In the genomic region with DNA sequence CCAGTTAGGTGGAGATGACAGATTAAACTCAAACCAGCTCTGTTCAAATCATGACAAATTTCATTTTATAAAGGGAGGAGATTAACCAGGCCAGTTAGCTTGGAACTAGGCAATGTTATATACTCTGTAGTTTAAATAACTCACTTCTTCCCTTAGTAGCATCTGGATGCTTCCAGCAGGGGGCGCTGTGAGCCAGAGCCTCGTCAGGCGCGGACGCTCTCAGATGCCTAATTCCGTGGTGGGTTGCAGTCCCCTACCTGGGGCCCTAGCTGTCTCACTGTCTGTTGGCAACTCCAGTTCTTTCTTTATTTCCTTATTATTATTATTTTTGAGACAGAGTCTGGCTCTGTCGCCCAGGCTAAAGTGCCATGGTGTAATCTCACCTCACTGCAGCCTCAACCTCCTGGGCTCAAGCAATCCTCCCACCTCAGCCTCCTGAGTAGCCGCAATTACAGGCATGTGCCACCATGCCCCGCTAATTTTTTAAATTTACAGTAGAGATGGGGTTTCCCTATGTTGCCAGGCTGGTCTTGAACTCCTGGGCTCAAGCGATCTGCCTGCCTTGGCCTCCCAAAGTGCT, we compare ENCODE assay signal across 7 cellular contexts. TPM values are rescaled to one million over a fixed set of nuclear protein-coding genes. Genes with fewer than 3 reads are reported as not detected.
DNase-seq lines count a peak whose midpoint lies in the region; ATAC-seq and TF ChIP-seq lines count a peak whose summit lies in the region.

No MANE protein-coding gene starts in this region.

- dilution Hi-C loops in mammary epithelial cell (cut with HindIII; ENCODE audit: low sequenced_read_pairs) = no loop called here

- no peaks in the 10 kb centered on the region for H3K4me1 Mint-ChIP-seq in activated B cell treated with CpG ODN at 0.5 μM for 24 hours

- H3K27me3 Mint-ChIP-seq in activated B cell treated with CpG ODN at 0.5 μM for 24 hours = peaks cover 2% of the 10 kb centered on the region

- CTCF ChIA-PET in activated B cell treated with CpG ODN at 0.5 μM for 24 hours (lab: Charles Lee) = interaction anchor here (0.7 to 2.6 kb wide), 11 partner anchors 9 to 694 kb away, joined by 3 to 27 read pairs (median 3); no protein-coding TSS in a partner anchor
- CTCF ChIA-PET in mammary epithelial cell (lab: Charles Lee; ENCODE audit: low non-redundant PET) = no interaction called here

- H3K4me1 ChIP-seq in mammary epithelial cell (ENCODE audit: insufficient read depth, low read length) = no peaks in the 10 kb centered on the region

- H3K27ac Mint-ChIP-seq in activated B cell treated with CpG ODN at 0.5 μM for 24 hours = no peak overlapping the region

- in situ Hi-C loops in mammary epithelial cell (cut with MboI; ENCODE audit: low sequenced_read_pairs in 2 of 2) = loop anchor here in 1 of 2 donors (25.0 kb wide), 1 partner anchor 210 kb away; no protein-coding TSS in a partner anchor

- DNase-seq in GM12865 (ENCODE audit: low read depth) = peak; percentile 61
- peak; percentile 74 for DNase-seq in NB4 (ENCODE audit: low read depth)
- DNase-seq in activated B cell treated with CpG ODN at 0.5 μM for 24 hours = peak; percentile 38
- peak; percentile 8 for DNase-seq in mammary epithelial cell
- DNase-seq in left colon = peak; percentile 42 to 89
- DNase-seq in stimulated activated CD4-positive, alpha-beta T cell treated with anti-CD3 and anti-CD28 coated beads, Interleukin-4, amount 100 ng/mL, for 4 hours = peak; percentile 48 to 69
- no peak for DNase-seq in T1000 (lab: John Stamatoyannopoulos, UW)

- ATAC-seq in activated B cell treated with CpG ODN at 0.5 μM for 24 hours (ENCODE audit: low read depth) (no peak), left colon (peak; percentile 89)

- TF ChIP-seq CTCF in GM12865 (IDR thresholded peaks at IDR 0.05; ENCODE audit: insufficient read depth, low read depth, low read length, missing control alignments) (peak; percentile 83), NB4 (IDR thresholded peaks at IDR 0.05; ENCODE audit: low read depth, low read length) (peak; percentile 88), activated B cell treated with CpG ODN at 0.5 μM for 24 hours (IDR thresholded peaks at IDR 0.05) (peak; percentile 61), mammary epithelial cell (conservative IDR thresholded peaks at IDR 0.05 in 1 of 2, IDR thresholded peaks at IDR 0.05 in 1 of 2; ENCODE audit: extremely low read depth in 1 of 2, insufficient read depth in 1 of 2, low read depth in 1 of 2, low read length in 2 of 2) (peak; percentile 84 to 87)

- no peaks in the 10 kb centered on the region for H3K36me3 Mint-ChIP-seq in activated B cell treated with CpG ODN at 0.5 μM for 24 hours (ENCODE audit: low read depth)

- H3K9me3 ChIP-seq in mammary epithelial cell (replicated peaks; ENCODE audit: insufficient read depth, low read length) = no peaks in the 10 kb centered on the region

- no peaks in the 10 kb centered on the region for H3K79me2 ChIP-seq in mammary epithelial cell (ENCODE audit: insufficient read depth, low read length)

- 36% methylated on average over 7 of the region's 10 CpGs for WGBS in mammary epithelial cell (ENCODE audit: low coverage, missing lambda C conversion rate)

- H3K4me2 ChIP-seq in mammary epithelial cell (ENCODE audit: insufficient read depth, low read depth, low read length) = no peak overlapping the region

- no peak overlapping the region for H3K4me3 Mint-ChIP-seq in activated B cell treated with CpG ODN at 0.5 μM for 24 hours

- no peak overlapping the region for H3K9ac ChIP-seq in mammary epithelial cell (ENCODE audit: insufficient read depth, low read length)

- no peaks in the 10 kb centered on the region for H4K20me1 ChIP-seq in mammary epithelial cell (ENCODE audit: insufficient read depth, low read length)

- intact Hi-C loops in activated B cell treated with CpG ODN at 0.5 μM for 24 hours (cut with micrococcal nuclease) = loop anchor here (2.0 to 5.0 kb wide), 2 partner anchors 450 to 675 kb away; no protein-coding TSS in a partner anchor
- intact Hi-C loops in mammary epithelial cell (cut with micrococcal nuclease) = loop anchor here (1.0 to 5.0 kb wide), 5 partner anchors 129 to 450 kb away; a partner anchor contains a TSS
- intact Hi-C loops in left colon (cut with DNase I, micrococcal nuclease) = loop anchor here in 1 of 2 donors (5.0 kb wide), 1 partner anchor 210 kb away; no protein-coding TSS in a partner anchor

- no peak for TF ChIP-seq POLR2A in NB4 (IDR thresholded peaks at IDR 0.05; ENCODE audit: extremely low read depth, insufficient read length)

- no peaks in the 10 kb centered on the region for H3K9me3 Mint-ChIP-seq in activated B cell treated with CpG ODN at 0.5 μM for 24 hours

- no peak overlapping the region for H3K27ac ChIP-seq in mammary epithelial cell (ENCODE audit: insufficient read depth, low read depth, low read length)

- H2AFZ ChIP-seq in mammary epithelial cell (ENCODE audit: low read depth, low read length) = no peak overlapping the region

- no TSS peak for BruUV-seq in mammary epithelial cell (replicated peaks; lab: Mats Ljungman, UMichigan)

- H3K36me3 ChIP-seq in mammary epithelial cell (ENCODE audit: insufficient read depth, low read length) = no peaks in the 10 kb centered on the region

- POLR2A ChIA-PET in activated B cell treated with CpG ODN at 0.5 μM for 24 hours (lab: Charles Lee) = no interaction called here

- no peaks in the 10 kb centered on the region for H3K27me3 ChIP-seq in mammary epithelial cell (ENCODE audit: insufficient read depth, low read length)

- no peak overlapping the region for H3K4me3 ChIP-seq in GM12865 (ENCODE audit: low read depth, low read length)
- no peak overlapping the region for H3K4me3 ChIP-seq in NB4 (ENCODE audit: low read depth, low read length)
- H3K4me3 ChIP-seq in mammary epithelial cell (replicated peaks in 1 of 3; ENCODE audit: insufficient read depth in 1 of 3, low read depth in 2 of 3, low read length in 3 of 3) = no peak overlapping the region

RNA-seq across cellular contexts. Expression of a gene that starts 17.3 kb away (rescaled TPM):
- not detected in 2 replicates for total RNA-seq in activated B cell treated with CpG ODN at 0.5 μM for 24 hours
- not detected for total RNA-seq in mammary epithelial cell
- not detected for polyA plus RNA-seq in mammary epithelial cell
- not detected for polyA minus RNA-seq in mammary epithelial cell
- 10 to 100 TPM in 1 of 2 donors, 1 to 10 TPM in 1; 4.3 to 12.3 TPM for total RNA-seq in left colon

RNA-seq across cellular contexts. Expression of a gene that starts 37.5 kb away (rescaled TPM):
- total RNA-seq in activated B cell treated with CpG ODN at 0.5 μM for 24 hours = not detected in 2 replicates
- total RNA-seq in mammary epithelial cell = not detected
- not detected for polyA plus RNA-seq in mammary epithelial cell
- not detected for polyA minus RNA-seq in mammary epithelial cell
- total RNA-seq in left colon = not detected
